8 cellular contexts compared by ENCODE assay signal in genomic region chr3:186930639-186931486, GRCh38. TPM values are rescaled to one million over a fixed set of nuclear protein-coding genes. Genes with fewer than 3 reads are reported as not detected.
DNase-seq lines count a peak whose midpoint lies in the region; ATAC-seq and TF ChIP-seq lines count a peak whose summit lies in the region.

No MANE protein-coding gene starts in this region.

- H4K5ac ChIP-seq in IMR-90 (ENCODE audit: low read depth, low read length) = no peak overlapping the region

- no peak overlapping the region for H3K14ac ChIP-seq in IMR-90 (replicated peaks; ENCODE audit: low read depth, low read length)

- H3K4me3 Mint-ChIP-seq in activated naive CD4-positive, alpha-beta T cell treated with anti-CD3 and anti-CD28 coated beads, Interleukin-2, amount 50 U/mL, for 24 hours = peak overlapping the region; percentile 93

- H3K4me2 ChIP-seq in IMR-90 (ENCODE audit: low read depth, low read length) = peak overlapping the region; percentile 96

- H3K4ac ChIP-seq in IMR-90 (ENCODE audit: low read depth, low read length) = no peak overlapping the region; the same call in 1 of the 2 replicates

- dilution Hi-C loops in IMR-90 (cut with HindIII; ENCODE audit: low sequenced_read_pairs, unreplicated experiment) = no loop called here

- peak; percentile 76 for DNase-seq in Daoy (ENCODE audit: low read depth)
- peak; percentile 34 for DNase-seq in IMR-90
- DNase-seq in SK-MEL-5 (ENCODE audit: low read depth, low spot score) = peak; percentile 47
- peak; percentile 78 to 79 for DNase-seq in heart right ventricle
- DNase-seq in psoas muscle = peak; percentile 62 to 82
- no peak for DNase-seq in NCI-H446 (lab: John Stamatoyannopoulos, UW)

- H3K9ac ChIP-seq in IMR-90 (ENCODE audit: low read depth, low read length) = peak overlapping the region; percentile 5; the same call in 1 of the 2 replicates

- no peak overlapping the region for H4K91ac ChIP-seq in IMR-90 (ENCODE audit: insufficient read depth, low read depth, low read length)

- H4K8ac ChIP-seq in IMR-90 (ENCODE audit: low read depth in 2 of 2, low read length in 2 of 2) = no peak overlapping the region

- POLR2A ChIA-PET in IMR-90 (lab: Charles Lee; ENCODE audit: unreplicated experiment) = no interaction called here

- H3K27me3 ChIP-seq in IMR-90 (ENCODE audit: control insufficient read depth, insufficient read depth, low read length) (peaks cover 12% of the 10 kb centered on the region), heart right ventricle (no peaks in the 10 kb centered on the region), psoas muscle (ENCODE audit: insufficient read depth in 3 of 3, low read length in 2 of 3) (no peaks in the 10 kb centered on the region)

- H3K9me3 Mint-ChIP-seq in activated naive CD4-positive, alpha-beta T cell treated with anti-CD3 and anti-CD28 coated beads, Interleukin-2, amount 50 U/mL, for 24 hours = no peaks in the 10 kb centered on the region

- ATAC-seq in GM21529 (IDR thresholded peaks at IDR 0.05; ENCODE audit: unreplicated experiment) (peak; percentile 74), IMR-90 (ENCODE audit: low read depth) (peak; percentile 53), heart right ventricle (peak; percentile 75 to 92 (median 84)), psoas muscle (peak; percentile 79 to 86 (median 85))

- no peak overlapping the region for H2BK15ac ChIP-seq in IMR-90 (ENCODE audit: low read depth, low read length)

- TF ChIP-seq RAD21 in IMR-90 (IDR thresholded peaks at IDR 0.05; ENCODE audit: low read length) = no peak

- H3K27me3 Mint-ChIP-seq in activated naive CD4-positive, alpha-beta T cell treated with anti-CD3 and anti-CD28 coated beads, Interleukin-2, amount 50 U/mL, for 24 hours = no peaks in the 10 kb centered on the region

- H2BK120ac ChIP-seq in IMR-90 (ENCODE audit: low read depth, low read length) = peak overlapping the region; percentile 44; the same call in 1 of the 2 replicates

- BruUV-seq in IMR-90 (replicated peaks; lab: Mats Ljungman, UMichigan) = no TSS peak

- WGBS in IMR-90 (ENCODE audit: extremely low coverage in 2 of 2, insufficient read length in 1 of 2), 2 experiments = 4% methylated on average over 14 of the region's 73 CpGs; no CpG with 5 or more reads in 1 of the 2 experiments
- WGBS in heart right ventricle, 2 donors = 0 to 1% methylated on average over 65 to 73 of the region's 73 CpGs
- WGBS in psoas muscle, 3 donors = 0% methylated on average over 57 to 73 of the region's 73 CpGs

- H4K20me1 ChIP-seq in IMR-90 (ENCODE audit: insufficient read depth, low read length) = no peaks in the 10 kb centered on the region; the same call in 1 of the 2 replicates

- peak overlapping the region; percentile 94 for H2AFZ ChIP-seq in IMR-90 (replicated peaks; ENCODE audit: low read length, poor library complexity)

- no peak overlapping the region for H2BK20ac ChIP-seq in IMR-90 (ENCODE audit: low read depth, low read length)

- peak overlapping the region; percentile 19; the same call in 1 of the 2 replicates for H3K27ac ChIP-seq in IMR-90 (ENCODE audit: insufficient read depth, low read length)
- H3K27ac ChIP-seq in heart right ventricle = peak overlapping the region; percentile 91 to 97 (median 96)
- peak overlapping the region; percentile 89 for H3K27ac ChIP-seq in psoas muscle

- H2AK5ac ChIP-seq in IMR-90 (ENCODE audit: low read depth, low read length) = no peak overlapping the region

- no peak for TF ChIP-seq CTCF in IMR-90 (conservative IDR thresholded peaks at IDR 0.05; ENCODE audit: low read depth, low read length)
- TF ChIP-seq CTCF in heart right ventricle (IDR thresholded peaks at IDR 0.05) = peak in 7 of 9 donors; percentile 10 to 48 (median 19)
- TF ChIP-seq CTCF in psoas muscle (IDR thresholded peaks at IDR 0.05) = peak; percentile 14

- H3K4me3 ChIP-seq in IMR-90 (ENCODE audit: insufficient read depth, low read depth, low read length) (peak overlapping the region; percentile 53), heart right ventricle (peak overlapping the region; percentile 70 to 97 (median 92)), psoas muscle (peak overlapping the region; percentile 99)

- no peak overlapping the region for H3K56ac ChIP-seq in IMR-90 (ENCODE audit: extremely low read depth, insufficient read depth, low read length)

- H3K36me3 Mint-ChIP-seq in activated naive CD4-positive, alpha-beta T cell treated with anti-CD3 and anti-CD28 coated beads, Interleukin-2, amount 50 U/mL, for 24 hours = peaks cover 8% of the 10 kb centered on the region

- H2AK9ac ChIP-seq in IMR-90 (replicated peaks; ENCODE audit: low read depth, low read length, poor library complexity) = peak overlapping the region; percentile 74

- H3K9me1 ChIP-seq in IMR-90 (ENCODE audit: insufficient read depth, low read length) = no peaks in the 10 kb centered on the region

- no peaks in the 10 kb centered on the region for H3K79me1 ChIP-seq in IMR-90 (ENCODE audit: low read depth in 1 of 2, low read length in 2 of 2)

- no peak overlapping the region for H2BK5ac ChIP-seq in IMR-90 (ENCODE audit: low read depth, low read length, poor library complexity, severe bottlenecking)

- H3K36me3 ChIP-seq in IMR-90 (ENCODE audit: control insufficient read depth, insufficient read depth, low read length) = no peaks in the 10 kb centered on the region
- peaks cover 0 to 23% (median 3%) of the 10 kb centered on the region in 9 donors for H3K36me3 ChIP-seq in heart right ventricle
- peaks cover 0 to 11% of the 10 kb centered on the region in 2 donors for H3K36me3 ChIP-seq in psoas muscle (ENCODE audit: insufficient read depth in 1 of 2, low read depth in 1 of 2)

- H3K9me3 ChIP-seq in IMR-90 (ENCODE audit: control insufficient read depth, insufficient read depth, low read length) (no peaks in the 10 kb centered on the region), heart right ventricle (no peaks in the 10 kb centered on the region), psoas muscle (no peaks in the 10 kb centered on the region)

- peaks cover 43% of the 10 kb centered on the region for H3K4me1 Mint-ChIP-seq in activated naive CD4-positive, alpha-beta T cell treated with anti-CD3 and anti-CD28 coated beads, Interleukin-2, amount 50 U/mL, for 24 hours

- H3K27ac Mint-ChIP-seq in activated naive CD4-positive, alpha-beta T cell treated with anti-CD3 and anti-CD28 coated beads, Interleukin-2, amount 50 U/mL, for 24 hours = peak overlapping the region; percentile 94

- in situ Hi-C loops in IMR-90 (cut with MboI; ENCODE audit: low sequenced_read_pairs) = no loop called here
- in situ Hi-C loops in SK-MEL-5 (cut with HindIII; ENCODE audit: low pct_unique_long_range_greater_than_20kb, low sequenced_read_pairs) = no loop called here

- CTCF ChIA-PET in IMR-90 (lab: Yijun Ruan, JAX) = interaction anchor here (0.7 to 1.5 kb wide), 2 partner anchors 10 to 170 kb away, joined by 3 to 4 read pairs; no protein-coding TSS in a partner anchor

- H3K4me1 ChIP-seq in IMR-90 (ENCODE audit: control insufficient read depth, insufficient read depth, low read length) (no peaks in the 10 kb centered on the region; the same call in 1 of the 2 replicates), heart right ventricle (peaks cover 11 to 55% (median 44%) of the 10 kb centered on the region in 9 donors), psoas muscle (peaks cover 27% of the 10 kb centered on the region)

- no peak overlapping the region for H3K23ac ChIP-seq in IMR-90 (ENCODE audit: low read depth, low read length)

- intact Hi-C loops in IMR-90 (cut with micrococcal nuclease) (loop anchor here (2.0 kb wide), 1 partner anchor 104 kb away; no protein-coding TSS in a partner anchor), heart right ventricle (cut with DNase I) (loop anchor here in 6 of 10 donors (2.0 to 10.0 kb wide), 10 partner anchors 44 to 996 kb away; partner anchors contain the start of gene TRA2B (in 1 of the 6)), psoas muscle (cut with DNase I) (loop anchor here (2.0 to 10.0 kb wide), 3 partner anchors 46 to 234 kb away; no protein-coding TSS in a partner anchor)

- H3K18ac ChIP-seq in IMR-90 (ENCODE audit: low read depth, low read length) = no peak overlapping the region; the same call in 1 of the 2 replicates

- no peak for TF ChIP-seq POLR2A in IMR-90 (IDR thresholded peaks at IDR 0.05; ENCODE audit: low read depth, low read length)

TF ChIP-seq in IMR-90, 13 proteins besides CTCF, POLR2A, EP300 and RAD21:
- TF ChIP-seq MAFK (IDR thresholded peaks at IDR 0.05; ENCODE audit: low read depth, low read length) = no peak
- TF ChIP-seq MAZ (IDR thresholded peaks at IDR 0.05; ENCODE audit: borderline replicate concordance, low read depth, low read length) = no peak
- no peak for TF ChIP-seq USF2 (IDR thresholded peaks at IDR 0.05; ENCODE audit: low read depth, low read length)
- TF ChIP-seq RFX5 (IDR thresholded peaks at IDR 0.05; ENCODE audit: low read depth, low read length) = no peak

RNA-seq across cellular contexts. Expression of gene ST6GAL1, which starts 0.5 kb away (rescaled TPM):
- total RNA-seq in Daoy (2014; rRNA removed; shearing (Covaris generic)) = 5.9 and 6.0 TPM in 2 replicates
- total RNA-seq in IMR-90 (2012; rRNA removed) (1.4 and 1.7 TPM in 2 replicates), heart right ventricle (10 to 100 TPM; 55.9 to 94.7 (median 68.7) TPM), psoas muscle (10 to 100 TPM; 11.5 to 25.0 (median 20.5) TPM)
- polyA plus RNA-seq in IMR-90 (2012; rRNA removed) (2.5 and 2.9 TPM in 2 replicates), heart right ventricle (10 to 100 TPM; 19.5 to 36.3 TPM), psoas muscle (10 to 100 TPM in 1 of 3 donors, 1 to 10 TPM in 2; 4.2 to 15.3 (median 9.2) TPM)
- 1.1 and 1.5 TPM in 2 replicates for polyA plus RNA-seq in IMR-90 (2012; cell fraction: cytosol; rRNA removed)
- polyA plus RNA-seq in IMR-90 (2012; cell fraction: nucleus; rRNA removed; ENCODE audit: low replicate concordance) = 1.3 and 2.8 TPM in 2 replicates
- 41.0 and 43.5 TPM in 2 replicates for total RNA-seq in SK-MEL-5 (2014; rRNA removed; shearing (Covaris generic))
- 87.5 and 116 TPM in 2 replicates for polyA plus RNA-seq in SK-MEL-5 (2015; cell fraction: cytosol; rRNA removed)
- 65.1 and 94.1 TPM in 2 replicates for polyA plus RNA-seq in SK-MEL-5 (2015; cell fraction: nucleus; rRNA removed)

Comparison
In these comparisons a context has a peak if more than half of its experiments do, and no peak if none do; other contexts are left out.
1. DNase-seq: peak in Daoy (single experiment), IMR-90 (single experiment), SK-MEL-5 (single experiment), heart right ventricle (2 of 2) and psoas muscle (2 of 2); none in NCI-H446 (0 of 2).
2. H3K27ac ChIP-seq: peak in every context shown above with its lines; median percentile 96 in heart right ventricle; 89 in psoas muscle; 19 in IMR-90.
3. Peak in every context shown above with its lines, with median percentiles within 50 percentile points of each other: ATAC-seq and H3K4me3 ChIP-seq.